ENCODE assay signal across 14 cellular contexts in genomic region chr11:32198053-32198452, GRCh38.
DNase-seq lines count a peak whose midpoint lies in the region; ATAC-seq, FAIRE-seq and TF ChIP-seq lines count a peak whose summit lies in the region.
"Had no signal": no experiment of that assay in that cellular context is flagged by ENCODE, and none has a peak within 500 bp of the region (broad histone marks: within the 10 kb centered on the region; RNA-seq: fewer than 3 reads in every experiment).

No MANE protein-coding gene starts in this region.

- no peak for DNase-seq in A549 (ENCODE audit: low read depth in 1 of 2, low spot score in 1 of 2)
- no peak for DNase-seq in GM12878 (ENCODE audit: low read depth, low spot score)
- peak; percentile 38 for DNase-seq in mesendoderm
- no peak for DNase-seq in NOMO-1 (lab: John Stamatoyannopoulos, UW; ENCODE audit: unreplicated experiment in 2 of 2)
- DNase-seq in substantia nigra (lab: John Stamatoyannopoulos, UW) = no peak
- no peak for DNase-seq in foreskin fibroblast
- DNase-seq: COR-L47, MV-4-11, NCI-H1417, NCI-H187 treated with DMSO at 0.1 percent for 48 hours, NCI-H526 treated with DMSO at 0.1 percent for 48 hours had no signal

- no peak for ATAC-seq in A549
- ATAC-seq in GM12878 = no peak

- no peak overlapping the region for H3K18ac ChIP-seq in mesendoderm (ENCODE audit: low read length)

- intact Hi-C loops in GM12878 (cut with micrococcal nuclease; ENCODE audit: unreplicated experiment) = no loop called here

- H3K4ac ChIP-seq in mesendoderm (ENCODE audit: low read depth, low read length) = no peak overlapping the region

- no peaks in the 10 kb centered on the region for H3K36me3 ChIP-seq in HEK293 (ENCODE audit: control insufficient read depth in 2 of 2, insufficient read depth in 1 of 2, low read length in 2 of 2)
- H3K36me3 ChIP-seq in GM12878 (ENCODE audit: control insufficient read depth in 2 of 2, insufficient read depth in 2 of 2, low read length in 1 of 2) = no peaks in the 10 kb centered on the region
- no peaks in the 10 kb centered on the region for H3K36me3 ChIP-seq in mesendoderm (ENCODE audit: control insufficient read depth, insufficient read depth, low read length)
- H3K36me3 ChIP-seq: SJSA1 had no signal

- H3K9me3 ChIP-seq in A549 = no peaks in the 10 kb centered on the region
- H3K9me3 ChIP-seq in HEK293 (ENCODE audit: control insufficient read depth, insufficient read depth, low read depth, low read length) = no peaks in the 10 kb centered on the region
- H3K9me3 ChIP-seq in GM12878 (replicated peaks; ENCODE audit: control insufficient read depth, insufficient read depth, low read length) = no peaks in the 10 kb centered on the region
- H3K9me3 ChIP-seq: SJSA1 had no signal

- TF ChIP-seq EP300 in A549 (IDR thresholded peaks at IDR 0.05) = no peak
- TF ChIP-seq EP300 in GM12878 (IDR thresholded peaks at IDR 0.05; ENCODE audit: borderline replicate concordance in 1 of 2, control insufficient read depth in 1 of 2, low read depth in 2 of 2, low read length in 2 of 2) = no peak

- CTCF ChIA-PET in A549 (lab: Yijun Ruan, JAX) (interaction anchor here (1.5 to 1.8 kb wide), 2 partner anchors 9 to 22 kb away, joined by 4 to 9 read pairs; no protein-coding TSS in a partner anchor), HEK293 (lab: Yijun Ruan, JAX) (interaction anchor here (0.6 to 2.7 kb wide), 6 partner anchors 14 to 469 kb away, joined by 3 to 9 read pairs (median 4); no protein-coding TSS in a partner anchor), GM12878 (lab: Yijun Ruan, JAX) (interaction anchor here (1.4 to 1.9 kb wide), 2 partner anchors 10 to 34 kb away, joined by 3 to 4 read pairs; no protein-coding TSS in a partner anchor)

- H3K79me1 ChIP-seq in mesendoderm (ENCODE audit: low read length) = no peaks in the 10 kb centered on the region

- SMC1A ChIA-PET in GM12878 (lab: Charles Lee; ENCODE audit: uncharacterized antibody, unreplicated experiment) = no interaction called here

- FAIRE-seq in A549 (lab: Jason Lieb, UNC) (no peak), GM12878 (lab: Jason Lieb, UNC) (no peak)
- FAIRE-seq: H54 had no signal

- H3K27ac ChIP-seq in A549 = no peak overlapping the region
- no peak overlapping the region for H3K27ac ChIP-seq in HEK293 (ENCODE audit: extremely low read depth, low read depth, low read length)
- no peak overlapping the region for H3K27ac ChIP-seq in GM12878 (ENCODE audit: control insufficient read depth, insufficient read depth)
- H3K27ac ChIP-seq in mesendoderm (ENCODE audit: low read depth, low read length) = no peak overlapping the region
- no peak overlapping the region for H3K27ac ChIP-seq in substantia nigra (ENCODE audit: low read depth, low read length, poor library complexity, severe bottlenecking)
- H3K27ac ChIP-seq: SJSA1 had no signal

- H3K4me1 ChIP-seq in A549 (no peaks in the 10 kb centered on the region), HEK293 (ENCODE audit: control insufficient read depth, insufficient read depth, low read length) (no peaks in the 10 kb centered on the region), GM12878 (ENCODE audit: control insufficient read depth, insufficient read depth, low read length) (no peaks in the 10 kb centered on the region), mesendoderm (ENCODE audit: control insufficient read depth, low read depth, low read length) (no peaks in the 10 kb centered on the region)
- H3K4me1 ChIP-seq: SJSA1 had no signal

- H3K9ac ChIP-seq in GM12878 (ENCODE audit: control insufficient read depth, insufficient read depth, low read length) (no peak overlapping the region), mesendoderm (ENCODE audit: low read length) (no peak overlapping the region)

- H2BK5ac ChIP-seq in mesendoderm (ENCODE audit: low read length) = no peak overlapping the region

- no peak overlapping the region for H2BK15ac ChIP-seq in mesendoderm (replicated peaks; ENCODE audit: low read depth)

- no peak overlapping the region for H2AFZ ChIP-seq in GM12878 (ENCODE audit: control insufficient read depth, low read depth, low read length)

- H3K79me2 ChIP-seq in GM12878 (ENCODE audit: control insufficient read depth, insufficient read depth, low read length) = no peaks in the 10 kb centered on the region
- H3K79me2 ChIP-seq in mesendoderm (ENCODE audit: control insufficient read depth, insufficient read depth, low read length) = no peaks in the 10 kb centered on the region

- POLR2A ChIA-PET in A549 (lab: Yijun Ruan, JAX) = no interaction called here
- POLR2A ChIA-PET in HEK293 (lab: Yijun Ruan, JAX) = no interaction called here
- POLR2A ChIA-PET in GM12878 (lab: Charles Lee) = no interaction called here

- in situ Hi-C loops in GM12878 (cut with MboI) = no loop called here

- TF ChIP-seq POLR2A in A549 (IDR thresholded peaks at IDR 0.05; ENCODE audit: low read length) = no peak
- no peak for TF ChIP-seq POLR2A in GM12878 (IDR thresholded peaks at IDR 0.05; ENCODE audit: low read depth, low read length)

- no peak overlapping the region for H2BK120ac ChIP-seq in mesendoderm (ENCODE audit: low read depth, low read length)

- H3K4me2 ChIP-seq in A549 (no peak overlapping the region), GM12878 (ENCODE audit: control insufficient read depth, insufficient read depth) (no peak overlapping the region), mesendoderm (ENCODE audit: low read length) (no peak overlapping the region)

- no TSS peak for BruUV-seq in GM12878 (replicated peaks; lab: Mats Ljungman, UMichigan)

- TF ChIP-seq RAD21 in A549 (conservative IDR thresholded peaks at IDR 0.05 in 1 of 2, IDR thresholded peaks at IDR 0.05 in 1 of 2) (no peak), GM12878 (IDR thresholded peaks at IDR 0.05; ENCODE audit: insufficient read depth, low read depth, low read length) (no peak)

- no peaks in the 10 kb centered on the region for H4K20me1 ChIP-seq in GM12878 (ENCODE audit: control insufficient read depth, insufficient read depth)

- no peak overlapping the region for H2AK5ac ChIP-seq in mesendoderm (ENCODE audit: low read length)

- H3K4me3 ChIP-seq in A549 = no peak overlapping the region
- no peak overlapping the region for H3K4me3 ChIP-seq in HEK293 (ENCODE audit: low read depth, low read length)
- no peak overlapping the region for H3K4me3 ChIP-seq in GM12878
- no peak overlapping the region for H3K4me3 ChIP-seq in mesendoderm (ENCODE audit: low read length)
- no peak overlapping the region for H3K4me3 ChIP-seq in foreskin fibroblast (ENCODE audit: low read depth in 1 of 2, low read length in 2 of 2)
- H3K4me3 ChIP-seq: SJSA1 had no signal

- H3K23ac ChIP-seq in mesendoderm (ENCODE audit: low read length) = no peak overlapping the region

- 17% methylated on average over 2 of the region's 2 CpGs for WGBS in A549 (ENCODE audit: missing lambda C conversion rate)
- WGBS in GM12878 (ENCODE audit: insufficient coverage, insufficient replicate concordance, low lambda C conversion rate, missing lambda C conversion rate) = 24% methylated on average over 2 of the region's 2 CpGs
- WGBS in mesendoderm (ENCODE audit: extremely low coverage, insufficient coverage, low lambda C conversion rate) = 100% methylated on average over 2 of the region's 2 CpGs

- TF ChIP-seq CTCF in A549 (IDR thresholded peaks at IDR 0.05) (no peak), HEK293 (tag by site-specific recombination; IDR thresholded peaks at IDR 0.05) (no peak), GM12878 (IDR thresholded peaks at IDR 0.05 in 2 of 3, conservative IDR thresholded peaks at IDR 0.05 in 1 of 3; ENCODE audit: control insufficient read depth in 2 of 3, extremely low read depth in 1 of 3, insufficient read depth in 1 of 3, low read depth in 3 of 3, low read length in 3 of 3) (no peak), foreskin fibroblast (IDR thresholded peaks at IDR 0.05; ENCODE audit: low read depth, low read length) (no peak)

- no peak overlapping the region for H4K5ac ChIP-seq in mesendoderm (ENCODE audit: low read length)

- no peak overlapping the region for H3K56ac ChIP-seq in mesendoderm (ENCODE audit: low read length)

- H3K27me3 ChIP-seq in GM12878 (replicated peaks in 1 of 2; ENCODE audit: control insufficient read depth in 2 of 2, insufficient read depth in 2 of 2, low read length in 1 of 2) (no peaks in the 10 kb centered on the region), mesendoderm (ENCODE audit: insufficient read depth, low read length, poor library complexity) (no peaks in the 10 kb centered on the region)

- no peak overlapping the region for H4K8ac ChIP-seq in mesendoderm (ENCODE audit: low read depth, low read length)

- RAD21 ChIA-PET in GM12878 (lab: Charles Lee; ENCODE audit: unreplicated experiment) = no interaction called here

TF ChIP-seq in A549, 52 proteins besides CTCF, POLR2A, EP300 and RAD21 (continues in another document):
- TF ChIP-seq RCOR1 (IDR thresholded peaks at IDR 0.05; ENCODE audit: low read depth, low read length) = no peak

TF ChIP-seq in GM12878, 131 proteins besides CTCF, POLR2A, EP300 and RAD21:
- TF ChIP-seq REST (IDR thresholded peaks at IDR 0.05; ENCODE audit: low read depth, low read length) (peak; percentile 55; the same call in 1 of the 2 replicates), MEF2B (IDR thresholded peaks at IDR 0.05; ENCODE audit: partially characterized antibody, poor library complexity, severe bottlenecking) (no peak), RBBP5 (conservative IDR thresholded peaks at IDR 0.05) (no peak)
